8 cellular contexts compared by ENCODE assay signal in the genomic region with DNA sequence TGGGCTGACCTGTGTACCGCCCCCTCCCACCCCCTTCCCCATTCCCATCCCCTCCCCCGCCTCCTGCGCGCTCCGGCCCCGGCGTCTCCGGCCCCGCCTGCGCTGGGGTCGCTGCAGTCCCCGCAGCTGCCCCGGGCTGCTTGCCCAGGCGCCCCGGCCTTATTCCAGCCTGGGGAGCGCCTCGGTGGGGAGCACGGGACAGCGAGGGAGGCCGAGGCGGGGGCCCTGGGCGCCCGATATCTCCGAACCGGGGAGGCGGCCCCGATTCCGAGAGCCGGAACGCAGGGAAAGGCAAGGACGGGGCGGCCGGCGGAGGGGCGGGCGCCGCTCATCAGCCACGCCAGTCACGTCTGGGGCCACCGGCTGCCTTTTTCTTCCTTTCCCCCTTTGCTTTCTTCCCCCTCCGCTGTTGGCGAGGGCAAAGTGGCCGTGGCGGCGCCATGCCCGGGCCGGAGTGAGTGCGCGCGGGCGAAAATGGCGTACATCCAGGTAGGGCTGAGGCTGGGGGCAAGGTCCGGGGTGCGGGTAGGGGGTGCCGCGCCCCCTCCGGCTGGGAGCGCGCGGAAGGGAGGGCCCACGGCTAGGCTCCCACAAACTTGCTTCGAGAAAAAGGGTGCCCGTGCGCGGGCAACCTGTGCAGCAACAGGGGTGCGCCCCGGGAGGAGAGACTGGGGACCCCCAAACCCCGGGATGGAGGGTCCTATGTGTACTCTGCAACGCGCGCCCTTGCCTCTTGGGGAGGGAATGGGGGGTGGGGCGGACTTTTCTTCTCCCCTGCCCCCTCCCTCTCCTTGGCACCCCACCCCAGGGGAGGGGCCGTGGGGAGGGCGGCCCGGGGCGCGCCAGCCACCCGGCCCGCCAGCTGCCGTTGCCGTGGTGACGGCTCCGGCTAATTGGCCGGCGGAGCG. TPM values are rescaled to one million over a fixed set of nuclear protein-coding genes. Genes with fewer than 3 reads are reported as not detected.
A peak's percentile ranks its signal among the peaks of the same experiment; 100 is the strongest.
DNase-seq lines count a peak whose midpoint lies in the region; TF ChIP-seq lines count a peak whose summit lies in the region.

A gene with protein sequence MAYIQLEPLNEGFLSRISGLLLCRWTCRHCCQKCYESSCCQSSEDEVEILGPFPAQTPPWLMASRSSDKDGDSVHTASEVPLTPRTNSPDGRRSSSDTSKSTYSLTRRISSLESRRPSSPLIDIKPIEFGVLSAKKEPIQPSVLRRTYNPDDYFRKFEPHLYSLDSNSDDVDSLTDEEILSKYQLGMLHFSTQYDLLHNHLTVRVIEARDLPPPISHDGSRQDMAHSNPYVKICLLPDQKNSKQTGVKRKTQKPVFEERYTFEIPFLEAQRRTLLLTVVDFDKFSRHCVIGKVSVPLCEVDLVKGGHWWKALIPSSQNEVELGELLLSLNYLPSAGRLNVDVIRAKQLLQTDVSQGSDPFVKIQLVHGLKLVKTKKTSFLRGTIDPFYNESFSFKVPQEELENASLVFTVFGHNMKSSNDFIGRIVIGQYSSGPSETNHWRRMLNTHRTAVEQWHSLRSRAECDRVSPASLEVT (plus strand): TSS at position 68 of the 908 bp plus-strand sequence. CDS start 407 bp downstream, at position 475.

- in situ Hi-C loops in GM13977 (cut with MboI; ENCODE audit: low pct_unique_long_range_greater_than_20kb, low sequenced_read_pairs, unreplicated experiment) = loop anchor here (10.0 kb wide), 1 partner anchor 84 kb away; no protein-coding TSS in a partner anchor

- TF ChIP-seq CTCF in GM13977 (IDR thresholded peaks at IDR 0.05; ENCODE audit: extremely low read depth, insufficient read depth, missing control alignments) = no peak

- H3K9me3 ChIP-seq in ectodermal cell (ENCODE audit: control insufficient read depth, low read length) = no peaks in the 10 kb centered on the region
- H3K9me3 ChIP-seq in mucosa of rectum (ENCODE audit: control insufficient read depth in 2 of 2, low read length in 2 of 2) = no peaks in the 10 kb centered on the region

- H3K9ac ChIP-seq in mucosa of rectum (ENCODE audit: low read depth in 1 of 2, low read length in 2 of 2) = peak within 1 kb of the TSS; percentile 38 to 68

- DNase-seq in GM13977 (ENCODE audit: low spot score) (peak; percentile 67), NCI-H510A (lab: John Stamatoyannopoulos, UW) (peak; percentile 99), HuH-7.5 (ENCODE audit: low spot score) (no peak)
- no peak for DNase-seq in stimulated activated CD4-positive, alpha-beta T cell treated with anti-CD3 and anti-CD28 coated beads, Interleukin-2, amount 100 ng/mL, for 24 hours
- DNase-seq in activated CD8-positive, alpha-beta memory T cell treated with anti-CD3 and anti-CD28 coated beads for 24 hours = no peak
- no peak for DNase-seq in activated effector memory CD4-positive, alpha-beta T cell treated with anti-CD3 and anti-CD28 coated beads, Interleukin-2, amount 50 U/mL, for 16 hours

- peak within 1 kb of the TSS; percentile 53 for H3K4me3 ChIP-seq in ectodermal cell (ENCODE audit: insufficient read depth, low read depth, low read length)
- H3K4me3 ChIP-seq in mucosa of rectum (ENCODE audit: low read length in 2 of 2) = peak within 1 kb of the TSS; percentile 68 to 74

- H3K27me3 ChIP-seq in ectodermal cell (ENCODE audit: control insufficient read depth, insufficient read depth, low read length, poor library complexity, severe bottlenecking) = peaks cover 38% of the 10 kb centered on the region
- peaks cover 0 to 2% of the 10 kb centered on the region in 2 donors for H3K27me3 ChIP-seq in mucosa of rectum (ENCODE audit: control insufficient read depth in 2 of 2, insufficient read depth in 2 of 2, low read length in 2 of 2)

- 1% methylated on average over 86 of the region's 86 CpGs for WGBS in ectodermal cell, 2 experiments

- H3K27ac ChIP-seq in ectodermal cell (ENCODE audit: insufficient read depth, low read depth, low read length, poor library complexity, severe bottlenecking) (no peak within 1 kb of the TSS), mucosa of rectum (ENCODE audit: low read depth in 2 of 2, low read length in 2 of 2) (peak within 1 kb of the TSS; percentile 55 to 56)

- H3K36me3 ChIP-seq in ectodermal cell (ENCODE audit: control insufficient read depth, insufficient read depth, low read length) (no peaks in the 10 kb centered on the region), mucosa of rectum (ENCODE audit: control insufficient read depth in 2 of 2, insufficient read depth in 2 of 2, low read length in 2 of 2) (no peaks in the 10 kb centered on the region)

- H3K4me1 ChIP-seq in ectodermal cell (ENCODE audit: control insufficient read depth, insufficient read depth, low read length) = no peaks in the 10 kb centered on the region
- peaks cover 2 to 5% of the 10 kb centered on the region in 2 donors for H3K4me1 ChIP-seq in mucosa of rectum (ENCODE audit: control insufficient read depth in 2 of 2, insufficient read depth in 2 of 2, low read length in 2 of 2)

RNA-seq across cellular contexts. Expression of the gene that starts here (rescaled TPM):
- polyA plus RNA-seq in ectodermal cell (2013, experiment 1 of 4) = 10.9 TPM
- polyA plus RNA-seq in ectodermal cell (2013, experiment 2 of 4) = 16.8 TPM
- polyA plus RNA-seq in ectodermal cell (2013, experiment 3 of 4) = 10.9 TPM
- polyA plus RNA-seq in ectodermal cell (2013, experiment 4 of 4) = 12.6 TPM

Comparison
In these comparisons a context has a peak if more than half of its experiments do, and no peak if none do; other contexts are left out.
1. DNase-seq: peak in GM13977 (single experiment) and NCI-H510A (single experiment); none in HuH-7.5 (single experiment), stimulated activated CD4-positive, alpha-beta T cell treated with anti-CD3 and anti-CD28 coated beads, Interleukin-2, amount 100 ng/mL, for 24 hours (0 of 2), activated CD8-positive, alpha-beta memory T cell treated with anti-CD3 and anti-CD28 coated beads for 24 hours (single experiment) and activated effector memory CD4-positive, alpha-beta T cell treated with anti-CD3 and anti-CD28 coated beads, Interleukin-2, amount 50 U/mL, for 16 hours (single experiment).